16 cellular contexts compared by ENCODE assay signal in the genomic region with DNA sequence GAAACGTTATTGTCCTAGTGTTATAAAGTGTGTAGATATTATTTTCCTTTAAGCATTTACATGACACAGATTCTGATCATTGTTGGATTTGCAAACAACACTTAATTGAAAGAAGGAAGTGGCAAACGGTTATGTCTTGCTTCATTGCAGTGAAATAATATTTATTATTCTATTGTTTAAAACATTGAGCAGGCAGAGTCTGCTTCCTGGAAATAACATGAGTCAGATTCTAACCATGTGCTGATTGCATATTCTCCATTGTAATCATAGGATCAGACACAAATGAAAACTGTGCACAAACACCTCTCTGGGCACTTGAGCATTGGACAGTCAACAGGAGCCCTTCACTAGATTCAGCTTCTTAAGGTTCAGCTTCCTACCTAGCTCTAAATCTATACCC. TPM values are rescaled to one million over a fixed set of nuclear protein-coding genes. Genes with fewer than 3 reads are reported as not detected.
DNase-seq lines count a peak whose midpoint lies in the region; ATAC-seq and TF ChIP-seq lines count a peak whose summit lies in the region.
"Had no signal": no experiment of that assay in that cellular context is flagged by ENCODE, and none has a peak within 500 bp of the region (broad histone marks: within the 10 kb centered on the region; RNA-seq: fewer than 3 reads in every experiment).

No MANE protein-coding gene starts in this region.

- TF ChIP-seq CTCF in choroid plexus epithelial cell (conservative IDR thresholded peaks at IDR 0.05; ENCODE audit: low read depth, low read length) (no peak), lower lobe of right lung (IDR thresholded peaks at IDR 0.05) (no peak), prostate gland (IDR thresholded peaks at IDR 0.05) (no peak), uterus (IDR thresholded peaks at IDR 0.05) (no peak)

- H3K4me1 ChIP-seq in lower lobe of right lung (no peaks in the 10 kb centered on the region), prostate gland (replicated peaks) (no peaks in the 10 kb centered on the region), uterus (no peaks in the 10 kb centered on the region)

- peak overlapping the region; percentile 75 for H3K27ac ChIP-seq in lower lobe of right lung
- no peak overlapping the region for H3K27ac ChIP-seq in prostate gland
- H3K27ac ChIP-seq in uterus, result no peak overlapping the region

- WGBS in prostate gland, result 19% methylated on average over 2 of the region's 2 CpGs

- H3K9me3 ChIP-seq in lower lobe of right lung (no peaks in the 10 kb centered on the region), prostate gland (no peaks in the 10 kb centered on the region), uterus (no peaks in the 10 kb centered on the region)
- H3K9me3 ChIP-seq: Caco-2 had no signal

- H3K4me3 ChIP-seq in choroid plexus epithelial cell (ENCODE audit: low read depth, low read length), result no peak overlapping the region
- H3K4me3 ChIP-seq in lower lobe of right lung, result peak overlapping the region; percentile 24
- no peak overlapping the region for H3K4me3 ChIP-seq in prostate gland
- H3K4me3 ChIP-seq in uterus, result no peak overlapping the region
- H3K4me3 ChIP-seq: GM12878 had no signal

- TF ChIP-seq POLR2A in prostate gland (IDR thresholded peaks at IDR 0.05) (no peak), uterus (IDR thresholded peaks at IDR 0.05) (no peak)

- no peaks in the 10 kb centered on the region for H3K36me3 ChIP-seq in lower lobe of right lung
- no peaks in the 10 kb centered on the region for H3K36me3 ChIP-seq in prostate gland
- no peaks in the 10 kb centered on the region for H3K36me3 ChIP-seq in uterus

- peak; percentile 56 for DNase-seq in DMS53 treated with DMSO at 0.1 percent for 48 hours (lab: John Stamatoyannopoulos, UW; ENCODE audit: unreplicated experiment)
- peak; percentile 77 for DNase-seq in MV-4-11 (lab: John Stamatoyannopoulos, UW)
- DNase-seq in choroid plexus epithelial cell (ENCODE audit: low read depth), result peak; percentile 73
- DNase-seq in lower lobe of right lung, result no peak
- no peak for DNase-seq in prostate gland (ENCODE audit: low spot score)
- no peak for DNase-seq in uterus
- no peak for DNase-seq in retina
- DNase-seq: activated CD4-positive, alpha-beta T cell treated with anti-CD3 and anti-CD28 coated beads for 48 hours; activated effector memory CD4-positive, alpha-beta T cell treated with Interleukin-2 at 50 U/mL for 16 hours; Caco-2; NCI-H524 treated with DMSO at 0.1 percent for 48 hours; stimulated activated CD4-positive, alpha-beta T cell treated with anti-CD3 and anti-CD28 coated beads, Interleukin-12 subunit alpha, Interleukin-12 subunit beta, amount 100 ng/mL, for 4 hours; stimulated activated CD8-positive, alpha-beta memory T cell treated with anti-CD3 and anti-CD28 coated beads, Interleukin-4, amount 100 ng/mL, for 48 hours had no signal

- H3K27me3 ChIP-seq in lower lobe of right lung (ENCODE audit: low read depth) (no peaks in the 10 kb centered on the region), prostate gland (replicated peaks; ENCODE audit: insufficient read depth) (no peaks in the 10 kb centered on the region), uterus (no peaks in the 10 kb centered on the region)

- ATAC-seq in lower lobe of right lung, result peak; percentile 62 to 75
- ATAC-seq in HG02870 (IDR thresholded peaks at IDR 0.05; ENCODE audit: unreplicated experiment), result no peak
- ATAC-seq: GM12878, SK-N-SH treated with all-trans-retinoic acid at 6 μM for 48 hours had no signal

- intact Hi-C loops in lower lobe of right lung (cut with DNase I), result no loop called here
- intact Hi-C loops in prostate gland (cut with DNase I), result no loop called here
- intact Hi-C loops in uterus (cut with DNase I; ENCODE audit: low total_unique reads), result no loop called here

RNA-seq across cellular contexts. Expression of a gene that starts 46.8 kb away (rescaled TPM):
- total RNA-seq in lower lobe of right lung (74.4 TPM), prostate gland (10 to 100 TPM; 30.4 to 49.3 TPM), uterus (10 to 100 TPM; 34.6 to 97.5 (median 63.5) TPM)

Comparison
In these comparisons a context has a peak if more than half of its experiments do, and no peak if none do; other contexts are left out.
1. DNase-seq: peak in DMS53 treated with DMSO at 0.1 percent for 48 hours (single experiment), MV-4-11 (single experiment) and choroid plexus epithelial cell (single experiment); none in lower lobe of right lung (single experiment), prostate gland (single experiment), uterus (0 of 2) and retina (single experiment).